In the genomic region with DNA sequence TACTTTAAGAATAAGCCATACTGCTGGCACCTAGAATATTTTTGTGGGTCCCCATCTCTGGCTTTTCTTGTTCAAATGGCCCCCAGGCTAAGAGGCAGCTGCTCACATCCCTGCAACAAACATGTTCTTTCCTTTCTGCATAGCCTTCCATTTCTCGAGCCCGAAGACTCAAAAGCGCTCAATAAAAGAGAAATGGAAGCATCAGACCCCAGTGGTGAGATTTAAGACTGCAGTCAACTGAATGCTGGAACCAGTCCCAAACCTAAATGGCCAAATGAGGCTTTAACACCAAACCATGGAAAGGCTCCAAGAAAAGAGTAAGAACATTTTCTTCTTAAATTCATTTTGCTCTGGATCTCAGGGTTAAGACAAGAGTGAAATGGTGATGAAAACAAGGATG, we compare ENCODE assay signal across 9 cellular contexts.
A peak's percentile ranks its signal among the peaks of the same experiment; 100 is the strongest.
DNase-seq lines count a peak whose midpoint lies in the region; ATAC-seq and TF ChIP-seq lines count a peak whose summit lies in the region.
"Had no signal": no experiment of that assay in that cellular context is flagged by ENCODE, and none has a peak within 500 bp of the region (broad histone marks: within the 10 kb centered on the region; RNA-seq: fewer than 3 reads in every experiment).

No MANE protein-coding gene starts in this region.

- no peak overlapping the region for H3K27ac ChIP-seq in OCI-LY7 (ENCODE audit: low read depth, low read length, poor library complexity, severe bottlenecking)
- no peak overlapping the region for H3K27ac ChIP-seq in fibroblast of lung (ENCODE audit: insufficient read depth, low read length)
- no peak overlapping the region for H3K27ac ChIP-seq in tibial nerve

- no TSS peak for BruUV-seq in OCI-LY7 (replicated peaks; lab: Mats Ljungman, UMichigan)

- H3K4me1 ChIP-seq in OCI-LY7 (ENCODE audit: insufficient read depth, low read length, poor library complexity, severe bottlenecking): peaks cover 29% of the 10 kb centered on the region
- H3K4me1 ChIP-seq in fibroblast of lung (ENCODE audit: control insufficient read depth, extremely low read depth, insufficient read depth, low read length): peaks cover 1% of the 10 kb centered on the region
- H3K4me1 ChIP-seq in tibial nerve: peaks cover 0 to 74% (median 40%) of the 10 kb centered on the region in 4 donors

- H3K27me3 ChIP-seq in fibroblast of lung (ENCODE audit: control insufficient read depth, insufficient read depth, low read length): no peaks in the 10 kb centered on the region
- no peaks in the 10 kb centered on the region for H3K27me3 ChIP-seq in tibial nerve

- TF ChIP-seq CTCF in OCI-LY7 (conservative IDR thresholded peaks at IDR 0.05; ENCODE audit: low read length) (peak; percentile 58), fibroblast of lung (conservative IDR thresholded peaks at IDR 0.05 in 1 of 2, IDR thresholded peaks at IDR 0.05 in 1 of 2; ENCODE audit: low read depth in 1 of 2, low read length in 2 of 2) (peak; percentile 40 to 51), tibial nerve (IDR thresholded peaks at IDR 0.05) (peak in 3 of 5 experiments; percentile 27 to 38 (median 32))

- H3K4me1 Mint-ChIP-seq in activated naive CD8-positive, alpha-beta T cell (ENCODE audit: low read depth): peaks cover 88% of the 10 kb centered on the region
- H3K4me1 Mint-ChIP-seq in activated naive CD8-positive, alpha-beta T cell treated with anti-CD3 and anti-CD28 coated beads for 36 hours: peaks cover 80% of the 10 kb centered on the region

- H2AFZ ChIP-seq in OCI-LY7 (ENCODE audit: low read length): no peak overlapping the region
- no peak overlapping the region for H2AFZ ChIP-seq in fibroblast of lung (ENCODE audit: low read length)

- H3K9me3 Mint-ChIP-seq in activated naive CD8-positive, alpha-beta T cell (ENCODE audit: low read depth): no peaks in the 10 kb centered on the region
- peaks cover 12% of the 10 kb centered on the region for H3K9me3 Mint-ChIP-seq in activated naive CD8-positive, alpha-beta T cell treated with anti-CD3 and anti-CD28 coated beads for 36 hours

- H3K79me2 ChIP-seq in OCI-LY7 (ENCODE audit: insufficient read depth, low read depth, low read length): no peaks in the 10 kb centered on the region
- no peaks in the 10 kb centered on the region for H3K79me2 ChIP-seq in fibroblast of lung (ENCODE audit: control insufficient read depth, insufficient read depth, low read length)

- H3K36me3 ChIP-seq in OCI-LY7 (ENCODE audit: insufficient read depth, low read length) (peaks cover 8% of the 10 kb centered on the region; the same call in 1 of the 2 replicates), fibroblast of lung (ENCODE audit: control insufficient read depth, insufficient read depth, low read length) (no peaks in the 10 kb centered on the region), tibial nerve (peaks cover 0 to 6% (median 0%) of the 10 kb centered on the region in 3 donors)

- peaks cover 44% of the 10 kb centered on the region for H3K36me3 Mint-ChIP-seq in activated naive CD8-positive, alpha-beta T cell
- H3K36me3 Mint-ChIP-seq in activated naive CD8-positive, alpha-beta T cell treated with anti-CD3 and anti-CD28 coated beads for 36 hours: peaks cover 81% of the 10 kb centered on the region

- 61 to 74% methylated on average over 3 of the region's 3 CpGs for WGBS in tibial nerve, 2 donors

- H3K4me3 ChIP-seq in OCI-LY7 (ENCODE audit: low read depth, low read length, poor library complexity, severe bottlenecking) (no peak overlapping the region), fibroblast of lung (replicated peaks in 1 of 4; ENCODE audit: control extremely low read depth in 1 of 4, insufficient read depth in 1 of 4, low read depth in 3 of 4, low read length in 4 of 4) (no peak overlapping the region), tibial nerve (no peak overlapping the region)
- H3K4me3 ChIP-seq: mucosa of descending colon had no signal

- POLR2A ChIA-PET in OCI-LY7 (lab: Charles Lee): no interaction called here

- TF ChIP-seq POLR2A in tibial nerve (IDR thresholded peaks at IDR 0.05): no peak

- ATAC-seq in HG03469 (IDR thresholded peaks at IDR 0.05; ENCODE audit: unreplicated experiment) (no peak), GM18519 (IDR thresholded peaks at IDR 0.05; ENCODE audit: low FRiP score, unreplicated experiment) (no peak)
- ATAC-seq: mucosa of descending colon had no signal

- H4K20me1 ChIP-seq in OCI-LY7 (ENCODE audit: insufficient read depth, low read length) (peaks cover 5% of the 10 kb centered on the region; the same call in 1 of the 2 replicates), fibroblast of lung (ENCODE audit: control insufficient read depth, extremely low read depth, insufficient read depth, low read length) (no peaks in the 10 kb centered on the region)

- DNase-seq in activated naive CD8-positive, alpha-beta T cell treated with anti-CD3 and anti-CD28 coated beads for 36 hours: no peak
- DNase-seq in OCI-LY7 (ENCODE audit: low spot score) (no peak), fibroblast of lung (ENCODE audit: low read depth in 2 of 2) (peak; percentile 68 to 79), tibial nerve (ENCODE audit: low spot score in 2 of 2) (no peak), hypothalamus (lab: John Stamatoyannopoulos, UW) (no peak)
- DNase-seq: mucosa of descending colon had no signal

- TF ChIP-seq EP300 in tibial nerve (IDR thresholded peaks at IDR 0.05): no peak

- no peak overlapping the region for H3K4me2 ChIP-seq in OCI-LY7 (ENCODE audit: low read length)
- H3K4me2 ChIP-seq in fibroblast of lung (ENCODE audit: extremely low read depth, insufficient read depth, low read length): no peak overlapping the region

- no peaks in the 10 kb centered on the region for H3K27me3 Mint-ChIP-seq in activated naive CD8-positive, alpha-beta T cell
- H3K27me3 Mint-ChIP-seq in activated naive CD8-positive, alpha-beta T cell treated with anti-CD3 and anti-CD28 coated beads for 36 hours: no peaks in the 10 kb centered on the region

- no peak overlapping the region for H3K9ac ChIP-seq in fibroblast of lung (ENCODE audit: insufficient read depth, low read length)

- no peak overlapping the region for H3K4me3 Mint-ChIP-seq in activated naive CD8-positive, alpha-beta T cell
- H3K4me3 Mint-ChIP-seq in activated naive CD8-positive, alpha-beta T cell treated with anti-CD3 and anti-CD28 coated beads for 36 hours: no peak overlapping the region

- H3K9me3 ChIP-seq in OCI-LY7 (ENCODE audit: low read length): peaks cover 9% of the 10 kb centered on the region; the same call in 1 of the 2 replicates
- H3K9me3 ChIP-seq in fibroblast of lung (ENCODE audit: control insufficient read depth, insufficient read depth, low read depth, low read length): no peaks in the 10 kb centered on the region
- H3K9me3 ChIP-seq in tibial nerve: peaks cover 0 to 7% (median 0%) of the 10 kb centered on the region in 4 donors

- H3K27ac Mint-ChIP-seq in activated naive CD8-positive, alpha-beta T cell: peak overlapping the region; percentile 47
- no peak overlapping the region for H3K27ac Mint-ChIP-seq in activated naive CD8-positive, alpha-beta T cell treated with anti-CD3 and anti-CD28 coated beads for 36 hours

- no peaks in the 10 kb centered on the region for H3K9me2 ChIP-seq in OCI-LY7 (ENCODE audit: insufficient read depth, low read length)

- intact Hi-C loops in OCI-LY7 (cut with micrococcal nuclease; ENCODE audit: unreplicated experiment): no loop called here

- CTCF ChIA-PET in OCI-LY7 (lab: Charles Lee; ENCODE audit: unreplicated experiment): no interaction called here

Comparison
In these comparisons a context has a peak if more than half of its experiments do, and no peak if none do; other contexts are left out.
1. DNase-seq: peak in fibroblast of lung (2 of 2); none in activated naive CD8-positive, alpha-beta T cell treated with anti-CD3 and anti-CD28 coated beads for 36 hours (single experiment), OCI-LY7 (single experiment), tibial nerve (0 of 2) and hypothalamus (0 of 51).
2. Peak in every context shown above with its lines, with median percentiles within 50 percentile points of each other: CTCF ChIP-seq.